In genomic region chr2:170222842-170223241, GRCh38 we compare ENCODE assay signal across 14 cellular contexts. TPM values are rescaled to one million over a fixed set of nuclear protein-coding genes. Genes with fewer than 3 reads are reported as not detected.
A peak's percentile ranks its signal among the peaks of the same experiment; 100 is the strongest.
DNase-seq lines count a peak whose midpoint lies in the region; ATAC-seq and TF ChIP-seq lines count a peak whose summit lies in the region.
"Had no signal": no experiment of that assay in that cellular context is flagged by ENCODE, and none has a peak within 500 bp of the region (broad histone marks: within the 10 kb centered on the region; RNA-seq: fewer than 3 reads in every experiment).

No MANE protein-coding gene starts in this region.

- no peaks in the 10 kb centered on the region for H3K9me3 ChIP-seq in Karpas-422 (ENCODE audit: low read length)
- no peaks in the 10 kb centered on the region for H3K9me3 ChIP-seq in mammary epithelial cell (replicated peaks; ENCODE audit: insufficient read depth, low read length)
- H3K9me3 ChIP-seq in neuronal stem cell (replicated peaks in 1 of 2; ENCODE audit: control insufficient read depth in 2 of 2, insufficient read depth in 1 of 2, low read depth in 1 of 2, low read length in 2 of 2), result no peaks in the 10 kb centered on the region
- H3K9me3 ChIP-seq in heart left ventricle, result no peaks in the 10 kb centered on the region

- H3K27ac Mint-ChIP-seq in GM23338, result no peak overlapping the region

- no peaks in the 10 kb centered on the region for H3K9me3 Mint-ChIP-seq in GM23338

- H3K9me2 ChIP-seq in GM23338 (ENCODE audit: insufficient read depth), result peaks cover 5% of the 10 kb centered on the region; the same call in 1 of the 2 replicates
- H3K9me2 ChIP-seq in Karpas-422 (replicated peaks; ENCODE audit: insufficient read depth, low read length), result no peaks in the 10 kb centered on the region

- H2BK120ac ChIP-seq in neuronal stem cell (ENCODE audit: low read depth, low read length), result no peak overlapping the region

- H3K4me3 ChIP-seq in GM23338, result no peak overlapping the region
- no peak overlapping the region for H3K4me3 ChIP-seq in Karpas-422 (ENCODE audit: low read length)
- H3K4me3 ChIP-seq in mammary epithelial cell (replicated peaks in 1 of 3; ENCODE audit: insufficient read depth in 1 of 3, low read depth in 2 of 3, low read length in 3 of 3), result no peak overlapping the region
- no peak overlapping the region for H3K4me3 ChIP-seq in neuronal stem cell (ENCODE audit: low read length in 2 of 2)
- H3K4me3 ChIP-seq in heart left ventricle, result no peak overlapping the region

- H3K9ac ChIP-seq in Karpas-422 (ENCODE audit: low read length) (no peak overlapping the region), mammary epithelial cell (ENCODE audit: insufficient read depth, low read length) (no peak overlapping the region), neuronal stem cell (ENCODE audit: low read depth, low read length, poor library complexity) (no peak overlapping the region)

- H2AK5ac ChIP-seq in neuronal stem cell (ENCODE audit: low read depth, low read length), result no peak overlapping the region

- intact Hi-C loops in mammary epithelial cell (cut with micrococcal nuclease) (no loop called here), heart left ventricle (cut with DNase I) (no loop called here)

- no peaks in the 10 kb centered on the region for H3F3A ChIP-seq in GM23338 (replicated peaks; ENCODE audit: low read depth)

- no TSS peak for BruUV-seq in mammary epithelial cell (replicated peaks; lab: Mats Ljungman, UMichigan)

- H4K20me1 ChIP-seq in GM23338 (replicated peaks; ENCODE audit: insufficient read depth) (no peaks in the 10 kb centered on the region), Karpas-422 (ENCODE audit: insufficient read depth, low read depth, low read length) (no peaks in the 10 kb centered on the region), mammary epithelial cell (ENCODE audit: insufficient read depth, low read length) (no peaks in the 10 kb centered on the region)

- no peak overlapping the region for H3K23ac ChIP-seq in neuronal stem cell (ENCODE audit: low read depth, low read length, poor library complexity)

- H3K27me3 ChIP-seq in GM23338 (ENCODE audit: insufficient read depth) (no peaks in the 10 kb centered on the region), Karpas-422 (ENCODE audit: low read length) (no peaks in the 10 kb centered on the region), mammary epithelial cell (ENCODE audit: insufficient read depth, low read length) (no peaks in the 10 kb centered on the region), neuronal stem cell (ENCODE audit: control insufficient read depth in 3 of 3, insufficient read depth in 3 of 3, low read depth in 1 of 3, low read length in 3 of 3) (no peaks in the 10 kb centered on the region), heart left ventricle (no peaks in the 10 kb centered on the region)

- H3K27me3 Mint-ChIP-seq in GM23338 (ENCODE audit: insufficient read depth, low read depth, poor library complexity), result no peaks in the 10 kb centered on the region

- H3K14ac ChIP-seq in neuronal stem cell (ENCODE audit: low read length), result no peak overlapping the region

- CTCF ChIA-PET in mammary epithelial cell (lab: Charles Lee; ENCODE audit: low non-redundant PET), result no interaction called here

- peaks cover 35% of the 10 kb centered on the region for H3K4me1 Mint-ChIP-seq in GM23338

- TF ChIP-seq POLR2A in heart left ventricle (IDR thresholded peaks at IDR 0.05), result no peak

- 82% methylated on average over 2 of the region's 2 CpGs for WGBS in mammary epithelial cell (ENCODE audit: low coverage, missing lambda C conversion rate)
- no CpG with 5 or more reads among the region's 2 CpGs for WGBS in neuronal stem cell (ENCODE audit: extremely low coverage in 2 of 2, insufficient read length in 2 of 2, insufficient replicate concordance in 1 of 2), 2 donors
- whole genome bisulfite sequencing in heart left ventricle, 4 donors, result 69 to 88% (median 75%) methylated on average over 2 of the region's 2 CpGs

- no peaks in the 10 kb centered on the region for H3K36me3 ChIP-seq in GM23338 (ENCODE audit: insufficient read depth)
- no peaks in the 10 kb centered on the region for H3K36me3 ChIP-seq in Karpas-422 (ENCODE audit: insufficient read depth, low read length)
- H3K36me3 ChIP-seq in mammary epithelial cell (ENCODE audit: insufficient read depth, low read length), result no peaks in the 10 kb centered on the region
- H3K36me3 ChIP-seq in neuronal stem cell (replicated peaks in 1 of 2; ENCODE audit: control insufficient read depth in 2 of 2, insufficient read depth in 2 of 2, low read length in 2 of 2), result no peaks in the 10 kb centered on the region
- H3K36me3 ChIP-seq in heart left ventricle, result no peaks in the 10 kb centered on the region

- H2BK5ac ChIP-seq in neuronal stem cell (ENCODE audit: low read length), result no peak overlapping the region

- H3K4me1 ChIP-seq in GM23338 (ENCODE audit: insufficient read depth), result peaks cover 13% of the 10 kb centered on the region
- peaks cover 11% of the 10 kb centered on the region for H3K4me1 ChIP-seq in Karpas-422 (ENCODE audit: low read length)
- H3K4me1 ChIP-seq in mammary epithelial cell (ENCODE audit: insufficient read depth, low read length), result peaks cover 15% of the 10 kb centered on the region
- H3K4me1 ChIP-seq in neuronal stem cell (ENCODE audit: control insufficient read depth in 2 of 2, insufficient read depth in 1 of 2, low read depth in 1 of 2, low read length in 2 of 2), result peaks cover 8 to 20% of the 10 kb centered on the region in 2 donors
- H3K4me1 ChIP-seq in heart left ventricle, result peaks cover 0 to 23% (median 0%) of the 10 kb centered on the region in 12 donors

- ATAC-seq in GM23338 (peak; percentile 29; the same call in 1 of the 3 replicates), heart left ventricle (no peak), HG03097 (IDR thresholded peaks at IDR 0.05; ENCODE audit: low FRiP score, unreplicated experiment) (no peak), GM21619 (IDR thresholded peaks at IDR 0.05; ENCODE audit: unreplicated experiment) (no peak), HG03457 (IDR thresholded peaks at IDR 0.05; ENCODE audit: unreplicated experiment) (no peak)

- H3K4me3 Mint-ChIP-seq in GM23338, result no peak overlapping the region

- no peaks in the 10 kb centered on the region for H3K36me3 Mint-ChIP-seq in GM23338 (ENCODE audit: low read depth)

- no peak for TF ChIP-seq CTCF in GM23338 (conservative IDR thresholded peaks at IDR 0.05; ENCODE audit: low read depth in 2 of 2)
- TF ChIP-seq CTCF in mammary epithelial cell (conservative IDR thresholded peaks at IDR 0.05 in 1 of 2, IDR thresholded peaks at IDR 0.05 in 1 of 2; ENCODE audit: extremely low read depth in 1 of 2, insufficient read depth in 1 of 2, low read depth in 1 of 2, low read length in 2 of 2), result no peak
- no peak for TF ChIP-seq CTCF in heart left ventricle (IDR thresholded peaks at IDR 0.05)

- H3K4ac ChIP-seq in neuronal stem cell (ENCODE audit: low read length), result no peak overlapping the region

- no peak overlapping the region for H4K8ac ChIP-seq in neuronal stem cell (ENCODE audit: low read depth, low read length)

- peak overlapping the region; percentile 65 for H3K4me2 ChIP-seq in GM23338
- no peak overlapping the region for H3K4me2 ChIP-seq in Karpas-422 (ENCODE audit: low read depth, low read length, poor library complexity, severe bottlenecking)
- H3K4me2 ChIP-seq in mammary epithelial cell (ENCODE audit: insufficient read depth, low read depth, low read length), result no peak overlapping the region
- H3K4me2 ChIP-seq in neuronal stem cell (ENCODE audit: insufficient read depth, low read length, poor library complexity, severe bottlenecking), result no peak overlapping the region

- H3K27ac ChIP-seq in GM23338 (ENCODE audit: low read depth) (no peak overlapping the region), Karpas-422 (ENCODE audit: low read length) (no peak overlapping the region), mammary epithelial cell (ENCODE audit: insufficient read depth, low read depth, low read length) (no peak overlapping the region), neuronal stem cell (replicated peaks; ENCODE audit: low read length) (no peak overlapping the region), heart left ventricle (no peak overlapping the region)
- H3K27ac ChIP-seq: HL-60 had no signal

- dilution Hi-C loops in mammary epithelial cell (cut with HindIII; ENCODE audit: low sequenced_read_pairs), result no loop called here

- H3K79me2 ChIP-seq in GM23338 (replicated peaks; ENCODE audit: insufficient read depth), result no peaks in the 10 kb centered on the region
- H3K79me2 ChIP-seq in Karpas-422 (ENCODE audit: low read length), result no peaks in the 10 kb centered on the region
- H3K79me2 ChIP-seq in mammary epithelial cell (ENCODE audit: insufficient read depth, low read length), result no peaks in the 10 kb centered on the region

- no peaks in the 10 kb centered on the region for H3K79me1 ChIP-seq in neuronal stem cell (ENCODE audit: low read depth, low read length)

- in situ Hi-C loops in mammary epithelial cell (cut with MboI; ENCODE audit: low sequenced_read_pairs in 2 of 2), result no loop called here

- peak overlapping the region; percentile 53; the same call in 1 of the 2 replicates for H2AFZ ChIP-seq in GM23338
- 0 out of 2 replicates have a peak overlapping the region, but pooled peaks have one; percentile 15 for H2AFZ ChIP-seq in Karpas-422 (ENCODE audit: low read length)
- peak overlapping the region; percentile 40 for H2AFZ ChIP-seq in mammary epithelial cell (ENCODE audit: low read depth, low read length)
- H2AFZ ChIP-seq in neuronal stem cell (ENCODE audit: low read length), result peak overlapping the region; percentile 83

- H2BK12ac ChIP-seq in neuronal stem cell (ENCODE audit: low read length), result no peak overlapping the region

- H3K18ac ChIP-seq in neuronal stem cell (ENCODE audit: low read length), result no peak overlapping the region

- H2BK15ac ChIP-seq in neuronal stem cell (ENCODE audit: low read length), result no peak overlapping the region

- no peak overlapping the region for H4K91ac ChIP-seq in neuronal stem cell (ENCODE audit: low read depth, low read length, poor library complexity)

- DNase-seq in GM23338 (ENCODE audit: low spot score) (no peak), Karpas-422 (no peak), mammary epithelial cell (no peak), neuronal stem cell (ENCODE audit: low spot score) (no peak), heart left ventricle (no peak)
- DNase-seq: HCEC 1CT, NCI-H187 treated with DMSO at 0.1 percent for 48 hours, NCI-H446 treated with DMSO at 0.1 percent for 48 hours, SIG-M5 had no signal

TF ChIP-seq in GM23338, 12 proteins besides CTCF, POLR2A, EP300 and RAD21 (continues in another document):
- TF ChIP-seq ZNF331 (CRISPR knock-in tag; IDR thresholded peaks at IDR 0.05; ENCODE audit: low read depth) (no peak), EZH2phosphoT487 (IDR thresholded peaks at IDR 0.05; ENCODE audit: unreplicated experiment) (no peak)

RNA-seq across cellular contexts. Expression of gene MYO3B, which starts 44.9 kb away (rescaled TPM):
- 0.19 and 0.42 TPM in 2 replicates for total RNA-seq in GM23338 (2014; rRNA removed; shearing (Covaris generic))
- 0.10 TPM in 1 of 2 replicates, not detected in the other for polyA plus RNA-seq in GM23338 (2016; fragmentation: Nextera tagmentation; extraction: Ambion mirVana)
- total RNA-seq in Karpas-422 (2014; rRNA removed; shearing (Covaris generic); ENCODE audit: low replicate concordance), result 4.4 and 5.0 TPM in 2 replicates
- under 1 TPM in 1 of 2 donors, not detected in 1; 0.24 TPM for total RNA-seq in mammary epithelial cell
- polyA plus RNA-seq in mammary epithelial cell, result 0.15 TPM
- polyA minus RNA-seq in mammary epithelial cell, result not detected
- 13.5 TPM for polyA plus RNA-seq in neuronal stem cell (2013, experiment 1 of 2)
- 13.7 TPM for polyA plus RNA-seq in neuronal stem cell (2013, experiment 2 of 2)
- under 1 TPM in 3 of 9 donors, not detected in 6; 0.09 to 0.19 (median 0.10) TPM for total RNA-seq in heart left ventricle
- polyA plus RNA-seq in heart left ventricle, result not detected
- polyA plus RNA-seq: BJ had no signal

Comparison
In these comparisons a context has a peak if more than half of its experiments do, and no peak if none do; other contexts are left out.
1. H2AFZ ChIP-seq: peak in every context shown above with its lines; median percentile 83 in neuronal stem cell; 53 in GM23338; 40 in mammary epithelial cell; 15 in Karpas-422.